ENCODE assay signal across 29 cellular contexts in the genomic region with DNA sequence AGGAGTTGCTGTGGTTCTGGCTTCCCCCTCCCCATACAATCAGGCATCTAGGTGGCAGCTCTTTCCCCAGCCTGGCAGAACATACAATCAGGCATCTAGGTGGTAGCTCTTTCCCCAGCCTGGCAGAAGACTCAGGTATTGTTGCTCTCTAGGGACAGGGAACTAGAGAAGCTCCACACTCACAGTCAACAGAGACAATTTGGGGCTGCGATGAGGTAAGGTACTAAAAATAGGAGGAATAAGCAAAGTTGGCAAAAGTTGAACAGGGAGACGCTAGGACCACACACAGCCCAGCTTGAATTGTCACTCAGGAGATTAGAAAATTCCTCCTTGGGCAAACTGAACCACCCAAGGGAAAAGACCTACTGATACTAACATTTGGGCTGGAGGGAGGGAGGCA.
"Had no signal": no experiment of that assay in that cellular context is flagged by ENCODE, and none has a peak within 500 bp of the region (broad histone marks: within the 10 kb centered on the region; RNA-seq: fewer than 3 reads in every experiment).

No MANE protein-coding gene starts in this region.

- H3K9me3 Mint-ChIP-seq: endodermal cell; nephron progenitor cell; stimulated activated effector memory CD8-positive, alpha-beta T cell treated with anti-CD3 and anti-CD28 coated beads, Interleukin-12 subunit alpha, Interleukin-12 subunit beta, amount 100 ng/mL, for 72 hours had no signal

- H3K27ac ChIP-seq: epithelial cell of prostate, gastroesophageal sphincter, heart left ventricle, hepatocyte, ovary, right lobe of liver, stomach, thyroid gland had no signal

- H3K4me1 Mint-ChIP-seq: endodermal cell; memory B cell; naive B cell; stimulated activated effector memory CD8-positive, alpha-beta T cell treated with anti-CD3 and anti-CD28 coated beads, Interleukin-12 subunit alpha, Interleukin-12 subunit beta, amount 100 ng/mL, for 72 hours had no signal

- H3K27me3 ChIP-seq: gastroesophageal sphincter, heart left ventricle, hepatocyte, ovary, right lobe of liver, thyroid gland had no signal

- H3K36me3 Mint-ChIP-seq: memory B cell; naive B cell; stimulated activated effector memory CD8-positive, alpha-beta T cell treated with anti-CD3 and anti-CD28 coated beads, Interleukin-12 subunit alpha, Interleukin-12 subunit beta, amount 100 ng/mL, for 72 hours had no signal

- H3K4me3 ChIP-seq: gastroesophageal sphincter, heart left ventricle, hepatocyte, lung, ovary, right lobe of liver, smooth muscle cell, stomach, thyroid gland had no signal

- H3K36me3 ChIP-seq: gastroesophageal sphincter, heart left ventricle, ovary, right lobe of liver, stomach, thyroid gland had no signal

- H3K4me1 ChIP-seq: gastroesophageal sphincter, heart left ventricle, right lobe of liver, stomach, thyroid gland had no signal

- H3K27me3 Mint-ChIP-seq: memory B cell had no signal

- H3K9me3 ChIP-seq: gastroesophageal sphincter, heart left ventricle, ovary, right lobe of liver, stomach, thyroid gland had no signal

- H3K4me3 Mint-ChIP-seq: endodermal cell; memory B cell; naive B cell; nephron progenitor cell; stimulated activated effector memory CD8-positive, alpha-beta T cell treated with anti-CD3 and anti-CD28 coated beads, Interleukin-12 subunit alpha, Interleukin-12 subunit beta, amount 100 ng/mL, for 72 hours had no signal

- ATAC-seq: esophagus mucosa; gastroesophageal sphincter; heart left ventricle; left colon; right lobe of liver; stimulated activated effector memory CD8-positive, alpha-beta T cell treated with anti-CD3 and anti-CD28 coated beads, Interleukin-12 subunit alpha, Interleukin-12 subunit beta, amount 100 ng/mL, for 72 hours had no signal

- DNase-seq: caudate nucleus; cerebellar nuclear complex; cortex of kidney; effector CD4-positive, alpha-beta T cell; endodermal cell; foreskin fibroblast; heart left ventricle; left colon; naive B cell; nephron progenitor cell; nucleus accumbens; ovary; retina; right lobe of liver; stimulated activated CD4-positive, alpha-beta T cell treated with anti-CD3 and anti-CD28 coated beads, Interleukin-12 subunit alpha, Interleukin-12 subunit beta, amount 100 ng/mL, for 4 hours; stimulated activated CD4-positive, alpha-beta T cell treated with anti-CD3 and anti-CD28 coated beads, Interleukin-1b, Interleukin-23, amount 100 ng/mL, for 48 hours; stimulated activated CD4-positive, alpha-beta T cell treated with anti-CD3 and anti-CD28 coated beads, Interleukin-4, amount 100 ng/mL, for 24 hours; stimulated activated naive CD4-positive, alpha-beta T cell treated with Interleukin-2 at 50 U/mL for 16 hours; stomach; thyroid gland; trophoblast cell had no signal

- H3K27ac Mint-ChIP-seq: endodermal cell; memory B cell; naive B cell; nephron progenitor cell; stimulated activated effector memory CD8-positive, alpha-beta T cell treated with anti-CD3 and anti-CD28 coated beads, Interleukin-12 subunit alpha, Interleukin-12 subunit beta, amount 100 ng/mL, for 72 hours had no signal
